Comparison of ENCODE assay signal across 9 cellular contexts in genomic region chr3:40719660-40720287, GRCh38.
DNase-seq lines count a peak whose midpoint lies in the region; ATAC-seq and TF ChIP-seq lines count a peak whose summit lies in the region.
"Had no signal": no experiment of that assay in that cellular context is flagged by ENCODE, and none has a peak within 500 bp of the region (broad histone marks: within the 10 kb centered on the region; RNA-seq: fewer than 3 reads in every experiment).

No MANE protein-coding gene starts in this region.

- no peak for TF ChIP-seq EP300 in esophagus muscularis mucosa (IDR thresholded peaks at IDR 0.05)

- no peaks in the 10 kb centered on the region for H3K27me3 ChIP-seq in esophagus muscularis mucosa
- no peaks in the 10 kb centered on the region for H3K27me3 ChIP-seq in gastrocnemius medialis

- H3K27ac ChIP-seq in OCI-LY7 (ENCODE audit: low read depth, low read length, poor library complexity, severe bottlenecking) = no peak overlapping the region
- no peak overlapping the region for H3K27ac ChIP-seq in esophagus muscularis mucosa (replicated peaks in 1 of 4)
- H3K27ac ChIP-seq in gastrocnemius medialis = no peak overlapping the region

- BruUV-seq in OCI-LY7 (replicated peaks; lab: Mats Ljungman, UMichigan) = no TSS peak

- no peak overlapping the region for H3K27ac Mint-ChIP-seq in activated naive CD8-positive, alpha-beta T cell treated with anti-CD3 and anti-CD28 coated beads, Interleukin-2, amount 50 U/mL, for 24 hours
- H3K27ac Mint-ChIP-seq in natural killer cell = no peak overlapping the region

- POLR2A ChIA-PET in OCI-LY7 (lab: Charles Lee) = interaction anchor here (0.7 to 2.3 kb wide), 5 partner anchors 7 to 119 kb away, joined by 3 to 6 read pairs (median 4); no protein-coding TSS in a partner anchor

- no peaks in the 10 kb centered on the region for H3K9me2 ChIP-seq in OCI-LY7 (ENCODE audit: insufficient read depth, low read length)

- no peaks in the 10 kb centered on the region for H4K20me1 ChIP-seq in OCI-LY7 (ENCODE audit: insufficient read depth, low read length)

- in situ Hi-C loops in gastrocnemius medialis (cut with MboI; ENCODE audit: low sequenced_read_pairs in 4 of 4) = no loop called here

- no peaks in the 10 kb centered on the region; the same call in 1 of the 2 replicates for H3K9me3 ChIP-seq in OCI-LY7 (ENCODE audit: low read length)
- H3K9me3 ChIP-seq in esophagus muscularis mucosa = no peaks in the 10 kb centered on the region
- H3K9me3 ChIP-seq in gastrocnemius medialis = no peaks in the 10 kb centered on the region

- H3K4me3 ChIP-seq in OCI-LY7 (ENCODE audit: low read depth, low read length, poor library complexity, severe bottlenecking) = no peak overlapping the region
- H3K4me3 ChIP-seq in esophagus muscularis mucosa = no peak overlapping the region
- no peak overlapping the region for H3K4me3 ChIP-seq in gastrocnemius medialis

- no peak for ATAC-seq in gastrocnemius medialis
- no peak for ATAC-seq in activated naive CD8-positive, alpha-beta T cell treated with anti-CD3 and anti-CD28 coated beads, Interleukin-2, amount 50 U/mL, for 24 hours
- no peak for ATAC-seq in natural killer cell

- TF ChIP-seq CTCF in OCI-LY7 (conservative IDR thresholded peaks at IDR 0.05; ENCODE audit: low read length) = 0 out of 2 replicates have a peak, but pooled peaks have one; percentile 18
- peak; percentile 47 to 55 (median 49) for TF ChIP-seq CTCF in esophagus muscularis mucosa (IDR thresholded peaks at IDR 0.05)
- peak in 3 of 5 experiments; percentile 27 to 53 (median 39) for TF ChIP-seq CTCF in gastrocnemius medialis (IDR thresholded peaks at IDR 0.05 in 4 of 5, conservative IDR thresholded peaks at IDR 0.05 in 1 of 5)
- TF ChIP-seq CTCF in natural killer cell (IDR thresholded peaks at IDR 0.05) = no peak

- no peaks in the 10 kb centered on the region for H3K36me3 Mint-ChIP-seq in activated naive CD8-positive, alpha-beta T cell treated with anti-CD3 and anti-CD28 coated beads, Interleukin-2, amount 50 U/mL, for 24 hours (ENCODE audit: low read depth)
- H3K36me3 Mint-ChIP-seq in natural killer cell = no peaks in the 10 kb centered on the region

- no peak for TF ChIP-seq POLR2A in esophagus muscularis mucosa (IDR thresholded peaks at IDR 0.05; ENCODE audit: low read depth)
- no peak for TF ChIP-seq POLR2A in gastrocnemius medialis (IDR thresholded peaks at IDR 0.05)

- H3K4me1 ChIP-seq in OCI-LY7 (ENCODE audit: insufficient read depth, low read length, poor library complexity, severe bottlenecking) (peaks cover 58% of the 10 kb centered on the region), esophagus muscularis mucosa (peaks cover 0 to 7% (median 2%) of the 10 kb centered on the region in 4 donors), gastrocnemius medialis (no peaks in the 10 kb centered on the region)

- no peak overlapping the region for H3K4me2 ChIP-seq in OCI-LY7 (ENCODE audit: low read length)

- CTCF ChIA-PET in OCI-LY7 (lab: Charles Lee; ENCODE audit: unreplicated experiment) = no interaction called here

- H3K27me3 Mint-ChIP-seq in activated naive CD8-positive, alpha-beta T cell treated with anti-CD3 and anti-CD28 coated beads, Interleukin-2, amount 50 U/mL, for 24 hours = peaks cover 8% of the 10 kb centered on the region
- H3K27me3 Mint-ChIP-seq in natural killer cell (ENCODE audit: low read depth in 2 of 2) = peaks cover 7 to 10% of the 10 kb centered on the region in 2 donors

- H3K4me3 Mint-ChIP-seq in activated naive CD8-positive, alpha-beta T cell treated with anti-CD3 and anti-CD28 coated beads, Interleukin-2, amount 50 U/mL, for 24 hours = no peak overlapping the region
- H3K4me3 Mint-ChIP-seq in natural killer cell = no peak overlapping the region

- peaks cover 11% of the 10 kb centered on the region for H3K4me1 Mint-ChIP-seq in activated naive CD8-positive, alpha-beta T cell treated with anti-CD3 and anti-CD28 coated beads, Interleukin-2, amount 50 U/mL, for 24 hours
- no peaks in the 10 kb centered on the region for H3K4me1 Mint-ChIP-seq in natural killer cell

- H3K79me2 ChIP-seq in OCI-LY7 (ENCODE audit: insufficient read depth, low read depth, low read length) = no peaks in the 10 kb centered on the region

- 73% methylated on average over 11 of the region's 11 CpGs for WGBS in esophagus muscularis mucosa

- H2AFZ ChIP-seq in OCI-LY7 (ENCODE audit: low read length) = peak overlapping the region; percentile 30; the same call in 1 of the 2 replicates

- H3K36me3 ChIP-seq in OCI-LY7 (ENCODE audit: insufficient read depth, low read length) (no peaks in the 10 kb centered on the region), esophagus muscularis mucosa (no peaks in the 10 kb centered on the region), gastrocnemius medialis (no peaks in the 10 kb centered on the region)

- H3K9me3 Mint-ChIP-seq in activated naive CD8-positive, alpha-beta T cell treated with anti-CD3 and anti-CD28 coated beads, Interleukin-2, amount 50 U/mL, for 24 hours = no peaks in the 10 kb centered on the region
- H3K9me3 Mint-ChIP-seq in natural killer cell = no peaks in the 10 kb centered on the region

- intact Hi-C loops in OCI-LY7 (cut with micrococcal nuclease; ENCODE audit: unreplicated experiment) (loop anchor here (2.0 to 10.0 kb wide), 3 partner anchors 195 to 409 kb away; partner anchors contain the start of genes RPL14 and ZNF621), esophagus muscularis mucosa (cut with DNase I) (loop anchor here (10.0 kb wide), 1 partner anchor 485 kb away; no protein-coding TSS in a partner anchor), gastrocnemius medialis (cut with DNase I; ENCODE audit: low total_unique reads) (loop anchor here (5.0 to 10.0 kb wide), 2 partner anchors 483 to 575 kb away; no protein-coding TSS in a partner anchor), natural killer cell (cut with micrococcal nuclease) (no loop called here)

- DNase-seq in DMS79 treated with DMSO at 0.1 percent for 48 hours (lab: John Stamatoyannopoulos, UW) (peak; percentile 15), DMS79 (lab: John Stamatoyannopoulos, UW) (no peak), OCI-LY7 (ENCODE audit: low spot score) (no peak), esophagus muscularis mucosa (ENCODE audit: extremely low spot score) (peak; percentile 86), gastrocnemius medialis (no peak), putamen (ENCODE audit: low spot score) (no peak), natural killer cell (no peak)
- DNase-seq in activated naive CD8-positive, alpha-beta T cell treated with anti-CD3 and anti-CD28 coated beads, Interleukin-2, amount 50 U/mL, for 24 hours = no peak
- DNase-seq: activated CD4-positive, CD25-positive, alpha-beta regulatory T cell had no signal

Comparison
In these comparisons a context has a peak if more than half of its experiments do, and no peak if none do; other contexts are left out.
1. DNase-seq: peak in DMS79 treated with DMSO at 0.1 percent for 48 hours (single experiment) and esophagus muscularis mucosa (single experiment); none in DMS79 (single experiment), OCI-LY7 (single experiment), gastrocnemius medialis (0 of 2), activated naive CD8-positive, alpha-beta T cell treated with anti-CD3 and anti-CD28 coated beads, Interleukin-2, amount 50 U/mL, for 24 hours (single experiment), putamen (single experiment) and natural killer cell (single experiment).